ENCODE assay signal across 1 cellular context in genomic region chr4:8747467-8747841, GRCh38.
TF ChIP-seq lines count a peak whose summit lies in the region.

No MANE protein-coding gene starts in this region.

TF ChIP-seq in H1, 55 proteins besides CTCF, POLR2A, EP300 and RAD21:
- TF ChIP-seq TAF1 (IDR thresholded peaks at IDR 0.05; ENCODE audit: low read depth, low read length) = no peak
- TF ChIP-seq CBX8 (IDR thresholded peaks at IDR 0.05; ENCODE audit: borderline replicate concordance, low read depth, low read length) = no peak
- TF ChIP-seq GABPA (IDR thresholded peaks at IDR 0.05; ENCODE audit: borderline replicate concordance, insufficient read depth, low read length) = no peak
- peak; percentile 45; the same call in 1 of the 2 replicates for TF ChIP-seq CEBPB (IDR thresholded peaks at IDR 0.05; ENCODE audit: low read depth, low read length)
- no peak for TF ChIP-seq JUND (IDR thresholded peaks at IDR 0.05; ENCODE audit: low read length)
- TF ChIP-seq SP4 (IDR thresholded peaks at IDR 0.05; ENCODE audit: low read length) = no peak
- TF ChIP-seq KDM5A (IDR thresholded peaks at IDR 0.05; ENCODE audit: low read length) = no peak
